In genomic region chr9:95725045-95725444, GRCh38 we compare ENCODE assay signal across 8 cellular contexts.
A peak's percentile ranks its signal among the peaks of the same experiment; 100 is the strongest.
DNase-seq lines count a peak whose midpoint lies in the region; ATAC-seq and TF ChIP-seq lines count a peak whose summit lies in the region.

No MANE protein-coding gene starts in this region.

- H3K27ac Mint-ChIP-seq in activated naive CD8-positive, alpha-beta T cell treated with anti-CD3 and anti-CD28 coated beads for 36 hours, result peak overlapping the region; percentile 91
- H3K27ac Mint-ChIP-seq in MCF 10A (ENCODE audit: low read depth, unreplicated experiment), result no peak overlapping the region

- peaks cover 20% of the 10 kb centered on the region for H3K4me1 ChIP-seq in DND-41 (ENCODE audit: insufficient read depth, low read length)

- ATAC-seq in DND-41 (ENCODE audit: insufficient read depth, low read depth) (no peak), GM21515 (IDR thresholded peaks at IDR 0.05; ENCODE audit: unreplicated experiment) (peak; percentile 18), left lobe of liver (no peak)

- H3K27ac ChIP-seq in DND-41 (ENCODE audit: low read length) (peak overlapping the region; percentile 50; the same call in 1 of the 2 replicates), KOPT-K1 (ENCODE audit: low read depth, low read length, poor library complexity, severe bottlenecking) (peak overlapping the region; percentile 47)

- no TSS peak for BruUV-seq in MCF 10A (replicated peaks; lab: Mats Ljungman, UMichigan)

- H3K4me1 Mint-ChIP-seq in activated naive CD8-positive, alpha-beta T cell treated with anti-CD3 and anti-CD28 coated beads for 36 hours, result peaks cover 35% of the 10 kb centered on the region
- no peaks in the 10 kb centered on the region for H3K4me1 Mint-ChIP-seq in MCF 10A (ENCODE audit: insufficient read depth, unreplicated experiment)

- no peak for DNase-seq in DND-41
- DNase-seq in activated naive CD8-positive, alpha-beta T cell treated with anti-CD3 and anti-CD28 coated beads for 36 hours, result peak; percentile 35
- no peak for DNase-seq in MCF 10A (ENCODE audit: unreplicated experiment)
- DNase-seq in nucleus accumbens (lab: John Stamatoyannopoulos, UW), result no peak
- no peak for DNase-seq in left lobe of liver (ENCODE audit: low spot score)
- DNase-seq in NCI-H1436 treated with DMSO at 0.1 percent for 48 hours (lab: John Stamatoyannopoulos, UW), result no peak

- H3K27me3 Mint-ChIP-seq in activated naive CD8-positive, alpha-beta T cell treated with anti-CD3 and anti-CD28 coated beads for 36 hours, result peaks cover 11% of the 10 kb centered on the region
- H3K27me3 Mint-ChIP-seq in MCF 10A (ENCODE audit: insufficient read depth, unreplicated experiment), result no peaks in the 10 kb centered on the region

- no peak overlapping the region for H3K9ac ChIP-seq in DND-41 (ENCODE audit: low read depth, low read length)

- TF ChIP-seq CTCF in DND-41 (IDR thresholded peaks at IDR 0.05; ENCODE audit: borderline replicate concordance, extremely low read depth, low read length, poor library complexity, severe bottlenecking) (no peak), MCF 10A (IDR thresholded peaks at IDR 0.05; ENCODE audit: unreplicated experiment) (no peak)

- H3K9me3 ChIP-seq in DND-41 (ENCODE audit: insufficient read depth, low read length, severe bottlenecking), result peaks cover 20% of the 10 kb centered on the region
- H3K9me3 ChIP-seq in KOPT-K1 (ENCODE audit: insufficient read depth, low read length, poor library complexity, severe bottlenecking), result peaks cover 10% of the 10 kb centered on the region

- H2AFZ ChIP-seq in DND-41 (ENCODE audit: low read depth, low read length), result no peak overlapping the region

- H3K4me3 ChIP-seq in DND-41 (ENCODE audit: low read depth in 1 of 2, low read length in 2 of 2), result no peak overlapping the region

- CTCF ChIA-PET in MCF 10A (lab: Yijun Ruan, JAX), result interaction anchor here (0.6 to 1.4 kb wide), 2 partner anchors 9 to 120 kb away, joined by 3 to 5 read pairs; no protein-coding TSS in a partner anchor

- no peak overlapping the region for H3K4me3 Mint-ChIP-seq in activated naive CD8-positive, alpha-beta T cell treated with anti-CD3 and anti-CD28 coated beads for 36 hours
- no peak overlapping the region for H3K4me3 Mint-ChIP-seq in MCF 10A (ENCODE audit: unreplicated experiment)

- intact Hi-C loops in MCF 10A (cut with micrococcal nuclease), result loop anchor here (5.0 to 10.0 kb wide), 2 partner anchors 220 to 592 kb away; no protein-coding TSS in a partner anchor

- H3K9me3 Mint-ChIP-seq in activated naive CD8-positive, alpha-beta T cell treated with anti-CD3 and anti-CD28 coated beads for 36 hours, result peaks cover 21% of the 10 kb centered on the region
- no peaks in the 10 kb centered on the region for H3K9me3 Mint-ChIP-seq in MCF 10A (ENCODE audit: unreplicated experiment)

- POLR2A ChIA-PET in MCF 10A (lab: Yijun Ruan, JAX), result no interaction called here

- no peaks in the 10 kb centered on the region for H4K20me1 ChIP-seq in DND-41 (ENCODE audit: insufficient read depth, low read length)

- peaks cover 25% of the 10 kb centered on the region for H3K36me3 Mint-ChIP-seq in activated naive CD8-positive, alpha-beta T cell treated with anti-CD3 and anti-CD28 coated beads for 36 hours
- no peaks in the 10 kb centered on the region for H3K36me3 Mint-ChIP-seq in MCF 10A (ENCODE audit: insufficient read depth, unreplicated experiment)

- H3K79me2 ChIP-seq in DND-41 (ENCODE audit: insufficient read depth, low read length), result no peaks in the 10 kb centered on the region

- no peaks in the 10 kb centered on the region for H3K27me3 ChIP-seq in DND-41 (ENCODE audit: insufficient read depth, low read length, poor library complexity)

- no peaks in the 10 kb centered on the region for H3K36me3 ChIP-seq in DND-41 (ENCODE audit: insufficient read depth, low read length)
- H3K36me3 ChIP-seq in KOPT-K1 (ENCODE audit: insufficient read depth, low read length), result no peaks in the 10 kb centered on the region

- no peak overlapping the region for H3K4me2 ChIP-seq in DND-41 (ENCODE audit: insufficient read depth, low read length)
